ENCODE assay signal across 8 cellular contexts in genomic region chr16:81005644-81006471, GRCh38. TPM values are rescaled to one million over a fixed set of nuclear protein-coding genes. Genes with fewer than 3 reads are reported as not detected.
DNase-seq lines count a peak whose midpoint lies in the region; ATAC-seq and TF ChIP-seq lines count a peak whose summit lies in the region.

No MANE protein-coding gene starts in this region.

- DNase-seq in activated CD8-positive, alpha-beta memory T cell treated with anti-CD3 and anti-CD28 coated beads, Interleukin-2, amount 10 ng/mL, durations not matched to agents 7 days and 5 days, result peak; percentile 48
- DNase-seq in activated CD8-positive, alpha-beta memory T cell treated with anti-CD3 and anti-CD28 coated beads, Interleukin-2, amount 50 U/mL, for 48 hours, result no peak
- DNase-seq in SK-N-DZ (ENCODE audit: low spot score) (peak; percentile 26), epithelial cell of esophagus (ENCODE audit: low read depth) (peak; percentile 36), neuronal stem cell (ENCODE audit: low spot score) (no peak), COLO668 (lab: John Stamatoyannopoulos, UW; ENCODE audit: unreplicated experiment) (no peak)
- no peak for DNase-seq in stimulated activated CD4-positive, alpha-beta T cell treated with anti-CD3 and anti-CD28 coated beads, Interleukin-2, amount 100 ng/mL, for 24 hours

- H3K36me3 Mint-ChIP-seq in activated CD8-positive, alpha-beta memory T cell treated with anti-CD3 and anti-CD28 coated beads, Interleukin-2, amount 10 ng/mL, durations not matched to agents 7 days and 5 days, result peaks cover 34% of the 10 kb centered on the region

- peak overlapping the region; percentile 99 for H3K9ac ChIP-seq in neuronal stem cell (ENCODE audit: low read depth, low read length, poor library complexity)

- no peak overlapping the region for H3K18ac ChIP-seq in neuronal stem cell (ENCODE audit: low read length)

- no peaks in the 10 kb centered on the region for H3K27me3 Mint-ChIP-seq in activated CD8-positive, alpha-beta memory T cell treated with anti-CD3 and anti-CD28 coated beads, Interleukin-2, amount 10 ng/mL, durations not matched to agents 7 days and 5 days

- no peak for ATAC-seq in activated CD8-positive, alpha-beta memory T cell treated with anti-CD3 and anti-CD28 coated beads, Interleukin-2, amount 10 ng/mL, durations not matched to agents 7 days and 5 days
- ATAC-seq in HG02852 (IDR thresholded peaks at IDR 0.05; ENCODE audit: unreplicated experiment), result no peak

- peak overlapping the region; percentile 99 for H2AFZ ChIP-seq in neuronal stem cell (ENCODE audit: low read length)

- H2BK12ac ChIP-seq in neuronal stem cell (ENCODE audit: low read length), result no peak overlapping the region

- H4K91ac ChIP-seq in neuronal stem cell (ENCODE audit: low read depth, low read length, poor library complexity), result no peak overlapping the region

- CTCF ChIA-PET in activated CD8-positive, alpha-beta memory T cell treated with anti-CD3 and anti-CD28 coated beads, Interleukin-2, amount 10 ng/mL, durations not matched to agents 7 days and 5 days (lab: Charles Lee), result interaction anchor here (1.1 to 3.9 kb wide), 9 partner anchors 8 to 81 kb away, joined by 3 to 54 read pairs (median 4); partner anchors contain the start of gene ATMIN

- peaks cover 5% of the 10 kb centered on the region for H3K79me1 ChIP-seq in neuronal stem cell (ENCODE audit: low read depth, low read length)

- no peak overlapping the region for H3K27ac ChIP-seq in neuronal stem cell (replicated peaks; ENCODE audit: low read length)

- TF ChIP-seq CTCF in epithelial cell of esophagus (IDR thresholded peaks at IDR 0.05; ENCODE audit: insufficient read depth, low read depth, low read length, missing control alignments), result no peak

- H2BK15ac ChIP-seq in neuronal stem cell (ENCODE audit: low read length), result no peak overlapping the region

- peak overlapping the region; percentile 97 for H2BK5ac ChIP-seq in neuronal stem cell (ENCODE audit: low read length)

- H3K36me3 ChIP-seq in neuronal stem cell (replicated peaks in 1 of 2; ENCODE audit: control insufficient read depth in 2 of 2, insufficient read depth in 2 of 2, low read length in 2 of 2), result peaks cover 0 to 27% of the 10 kb centered on the region in 2 donors

- H3K23ac ChIP-seq in neuronal stem cell (ENCODE audit: low read depth, low read length, poor library complexity), result peak overlapping the region; percentile 94

- no peaks in the 10 kb centered on the region for H3K9me3 Mint-ChIP-seq in activated CD8-positive, alpha-beta memory T cell treated with anti-CD3 and anti-CD28 coated beads, Interleukin-2, amount 10 ng/mL, durations not matched to agents 7 days and 5 days (ENCODE audit: low read depth)

- no peak overlapping the region for H3K4ac ChIP-seq in neuronal stem cell (ENCODE audit: low read length)

- no CpG with 5 or more reads among the region's 27 CpGs for WGBS in neuronal stem cell (ENCODE audit: extremely low coverage in 2 of 2, insufficient read length in 2 of 2, insufficient replicate concordance in 1 of 2), 2 donors

- H3K27me3 ChIP-seq in neuronal stem cell (ENCODE audit: control insufficient read depth in 3 of 3, insufficient read depth in 3 of 3, low read depth in 1 of 3, low read length in 3 of 3), result no peaks in the 10 kb centered on the region

- no peak overlapping the region for H4K8ac ChIP-seq in neuronal stem cell (ENCODE audit: low read depth, low read length)

- peaks cover 4 to 7% of the 10 kb centered on the region in 2 donors for H3K4me1 ChIP-seq in neuronal stem cell (ENCODE audit: control insufficient read depth in 2 of 2, insufficient read depth in 1 of 2, low read depth in 1 of 2, low read length in 2 of 2)

- no peak overlapping the region for H2BK120ac ChIP-seq in neuronal stem cell (ENCODE audit: low read depth, low read length)

- peak overlapping the region; percentile 100 for H3K27ac Mint-ChIP-seq in activated CD8-positive, alpha-beta memory T cell treated with anti-CD3 and anti-CD28 coated beads, Interleukin-2, amount 10 ng/mL, durations not matched to agents 7 days and 5 days

- H3K14ac ChIP-seq in neuronal stem cell (ENCODE audit: low read length), result no peak overlapping the region

- H3K4me3 ChIP-seq in epithelial cell of esophagus (ENCODE audit: low read length) (peak overlapping the region; percentile 86), neuronal stem cell (ENCODE audit: low read length in 2 of 2) (peak overlapping the region; percentile 95 to 96)

- no peak overlapping the region for H2AK5ac ChIP-seq in neuronal stem cell (ENCODE audit: low read depth, low read length)

- peak overlapping the region; percentile 59 for H3K4me2 ChIP-seq in neuronal stem cell (ENCODE audit: insufficient read depth, low read length, poor library complexity, severe bottlenecking)

- H3K4me1 Mint-ChIP-seq in activated CD8-positive, alpha-beta memory T cell treated with anti-CD3 and anti-CD28 coated beads, Interleukin-2, amount 10 ng/mL, durations not matched to agents 7 days and 5 days, result peaks cover 55% of the 10 kb centered on the region

- H3K9me3 ChIP-seq in neuronal stem cell (replicated peaks in 1 of 2; ENCODE audit: control insufficient read depth in 2 of 2, insufficient read depth in 1 of 2, low read depth in 1 of 2, low read length in 2 of 2), result no peaks in the 10 kb centered on the region

- H3K4me3 Mint-ChIP-seq in activated CD8-positive, alpha-beta memory T cell treated with anti-CD3 and anti-CD28 coated beads, Interleukin-2, amount 10 ng/mL, durations not matched to agents 7 days and 5 days, result peak overlapping the region; percentile 96

RNA-seq across cellular contexts. Expression of gene CMC2, which starts 0.8 kb away (rescaled TPM):
- total RNA-seq in activated CD8-positive, alpha-beta memory T cell treated with anti-CD3 and anti-CD28 coated beads, Interleukin-2, amount 10 ng/mL, durations not matched to agents 7 days and 5 days, result 100 to 1,000 TPM in 1 of 2 experiments, 10 to 100 TPM in 1; 93.3 to 136 TPM
- polyA plus RNA-seq in SK-N-DZ (2014; cell fraction: cytosol; rRNA removed), result 182 and 271 TPM in 2 replicates
- 107 and 121 TPM in 2 replicates for polyA plus RNA-seq in SK-N-DZ (2014; cell fraction: nucleus; rRNA removed)
- 156 TPM for polyA plus RNA-seq in neuronal stem cell (2013, experiment 1 of 2)
- polyA plus RNA-seq in neuronal stem cell (2013, experiment 2 of 2), result 159 TPM

RNA-seq across cellular contexts. Expression of gene CENPN, which starts 1.2 kb away (rescaled TPM):
- 10 to 100 TPM; 66.1 to 73.7 TPM for total RNA-seq in activated CD8-positive, alpha-beta memory T cell treated with anti-CD3 and anti-CD28 coated beads, Interleukin-2, amount 10 ng/mL, durations not matched to agents 7 days and 5 days
- polyA plus RNA-seq in SK-N-DZ (2014; cell fraction: cytosol; rRNA removed), result 90.7 and 101 TPM in 2 replicates
- 50.9 and 54.8 TPM in 2 replicates for polyA plus RNA-seq in SK-N-DZ (2014; cell fraction: nucleus; rRNA removed)
- 58.7 TPM for polyA plus RNA-seq in neuronal stem cell (2013, experiment 1 of 2)
- 63.6 TPM for polyA plus RNA-seq in neuronal stem cell (2013, experiment 2 of 2)

RNA-seq across cellular contexts. Expression of gene ATMIN, which starts 29.8 kb away (rescaled TPM):
- total RNA-seq in activated CD8-positive, alpha-beta memory T cell treated with anti-CD3 and anti-CD28 coated beads, Interleukin-2, amount 10 ng/mL, durations not matched to agents 7 days and 5 days, result 10 to 100 TPM; 20.9 to 27.5 TPM
- 42.9 and 52.1 TPM in 2 replicates for polyA plus RNA-seq in SK-N-DZ (2014; cell fraction: cytosol; rRNA removed)
- polyA plus RNA-seq in SK-N-DZ (2014; cell fraction: nucleus; rRNA removed), result 28.6 and 29.2 TPM in 2 replicates
- polyA plus RNA-seq in neuronal stem cell (2013, experiment 1 of 2), result 39.4 TPM
- 39.6 TPM for polyA plus RNA-seq in neuronal stem cell (2013, experiment 2 of 2)

Comparison
In these comparisons a context has a peak if more than half of its experiments do, and no peak if none do; other contexts are left out.
1. DNase-seq: peak in activated CD8-positive, alpha-beta memory T cell treated with anti-CD3 and anti-CD28 coated beads, Interleukin-2, amount 10 ng/mL, durations not matched to agents 7 days and 5 days (single experiment), SK-N-DZ (single experiment) and epithelial cell of esophagus (single experiment); none in activated CD8-positive, alpha-beta memory T cell treated with anti-CD3 and anti-CD28 coated beads, Interleukin-2, amount 50 U/mL, for 48 hours (single experiment), neuronal stem cell (single experiment), stimulated activated CD4-positive, alpha-beta T cell treated with anti-CD3 and anti-CD28 coated beads, Interleukin-2, amount 100 ng/mL, for 24 hours (0 of 2) and COLO668 (single experiment).